ENCODE assay signal across 8 cellular contexts in the genomic region with DNA sequence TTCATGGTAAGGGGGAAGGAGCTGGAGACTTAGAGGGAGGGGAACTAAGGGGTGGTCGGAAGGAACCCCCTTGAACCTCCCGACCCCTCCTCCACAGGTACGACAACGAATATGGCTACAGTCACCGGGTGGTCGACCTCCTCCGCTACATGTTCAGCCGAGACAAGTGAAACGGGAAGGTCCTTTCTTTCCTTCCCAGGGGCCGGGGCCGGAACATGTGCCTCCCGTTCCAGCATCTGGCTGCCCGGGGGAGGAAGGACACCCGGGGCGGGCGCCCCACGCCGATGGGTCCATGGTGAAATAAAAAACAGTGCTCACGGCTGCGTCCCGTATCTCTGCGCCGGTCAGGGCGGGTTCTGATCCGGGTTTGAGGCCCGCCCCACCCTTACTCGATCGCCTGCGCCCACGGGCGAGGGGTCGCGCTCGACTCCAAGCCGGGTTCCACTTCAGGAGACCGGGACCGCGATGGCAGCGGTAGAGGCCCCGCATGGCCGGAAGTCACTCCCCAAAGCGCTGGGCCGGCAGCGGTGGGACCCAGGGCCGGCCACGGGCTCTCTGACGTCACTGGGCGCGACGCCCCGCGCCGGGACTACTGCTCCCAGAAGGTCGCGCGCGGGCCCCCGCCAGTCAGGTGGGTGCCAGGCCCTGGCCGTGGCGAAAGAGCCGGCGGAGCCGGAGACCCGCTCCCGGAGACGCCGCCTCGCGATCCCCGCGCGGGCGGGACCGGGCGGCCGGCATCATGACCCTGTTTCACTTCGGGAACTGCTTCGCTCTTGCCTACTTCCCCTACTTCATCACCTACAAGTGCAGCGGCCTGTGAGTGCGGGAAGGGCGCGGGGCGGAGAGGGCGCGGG. TPM values are rescaled to one million over a fixed set of nuclear protein-coding genes. Genes with fewer than 3 reads are reported as not detected.
A peak's percentile ranks its signal among the peaks of the same experiment; 100 is the strongest.
DNase-seq lines count a peak whose midpoint lies in the region; ATAC-seq and TF ChIP-seq lines count a peak whose summit lies in the region.

A gene with protein sequence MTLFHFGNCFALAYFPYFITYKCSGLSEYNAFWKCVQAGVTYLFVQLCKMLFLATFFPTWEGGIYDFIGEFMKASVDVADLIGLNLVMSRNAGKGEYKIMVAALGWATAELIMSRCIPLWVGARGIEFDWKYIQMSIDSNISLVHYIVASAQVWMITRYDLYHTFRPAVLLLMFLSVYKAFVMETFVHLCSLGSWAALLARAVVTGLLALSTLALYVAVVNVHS (plus strand): TSS at position 626 of the 854 bp plus-strand sequence. CDS start 114 bp downstream, at position 740.

- H3K9me3 Mint-ChIP-seq in activated CD8-positive, alpha-beta T cell treated with anti-CD3 and anti-CD28 coated beads for 36 hours, result no peaks in the 10 kb centered on the region

- H3K27ac ChIP-seq in BLaER1 (peak within 1 kb of the TSS; percentile 94), ectodermal cell (ENCODE audit: insufficient read depth, low read depth, low read length, poor library complexity, severe bottlenecking) (no peak within 1 kb of the TSS), lung (ENCODE audit: low read depth in 1 of 2, low read length in 1 of 2) (peak within 1 kb of the TSS; percentile 78 to 93)

- CTCF ChIA-PET in activated CD8-positive, alpha-beta T cell treated with anti-CD3 and anti-CD28 coated beads for 36 hours (lab: Charles Lee), result interaction anchor here (1.2 kb wide), 1 partner anchor 36 kb away, joined by 3 read pairs; no protein-coding TSS in a partner anchor

- H3K4me3 ChIP-seq in BLaER1 (peak within 1 kb of the TSS; percentile 96), ectodermal cell (ENCODE audit: insufficient read depth, low read depth, low read length) (peak within 1 kb of the TSS; percentile 73), lung (peak within 1 kb of the TSS; percentile 89)

- peak within 1 kb of the TSS; percentile 95 for H3K9ac ChIP-seq in BLaER1

- H3K27me3 ChIP-seq in BLaER1 (no peaks in the 10 kb centered on the region), ectodermal cell (ENCODE audit: control insufficient read depth, insufficient read depth, low read length, poor library complexity, severe bottlenecking) (no peaks in the 10 kb centered on the region), lung (ENCODE audit: control insufficient read depth, insufficient read depth) (no peaks in the 10 kb centered on the region)

- H3K27ac Mint-ChIP-seq in activated CD8-positive, alpha-beta T cell treated with anti-CD3 and anti-CD28 coated beads for 36 hours, result peak within 1 kb of the TSS; percentile 92

- ATAC-seq in GM19324 (IDR thresholded peaks at IDR 0.05; ENCODE audit: low FRiP score, unreplicated experiment) (peak; percentile 86), HG03565 (IDR thresholded peaks at IDR 0.05; ENCODE audit: unreplicated experiment) (peak; percentile 75), lung (ENCODE audit: insufficient read depth, low FRiP score) (peak; percentile 94)
- peak; percentile 79 for ATAC-seq in activated CD8-positive, alpha-beta T cell treated with anti-CD3 and anti-CD28 coated beads for 36 hours

- intact Hi-C loops in activated CD8-positive, alpha-beta T cell treated with anti-CD3 and anti-CD28 coated beads for 36 hours (cut with micrococcal nuclease), result no loop called here

- peaks cover 42% of the 10 kb centered on the region for H3K36me3 Mint-ChIP-seq in activated CD8-positive, alpha-beta T cell treated with anti-CD3 and anti-CD28 coated beads for 36 hours (ENCODE audit: low read depth)

- DNase-seq in NCI-H82 (lab: John Stamatoyannopoulos, UW), result peak; percentile 95
- DNase-seq in activated CD8-positive, alpha-beta T cell treated with anti-CD3 and anti-CD28 coated beads for 36 hours, result peak; percentile 92
- DNase-seq in lung (ENCODE audit: low spot score), result peak; percentile 91
- peak; percentile 57 to 88 (median 76) for DNase-seq in stimulated activated CD4-positive, alpha-beta T cell treated with anti-CD3 and anti-CD28 coated beads, TNF-alpha, amount 100 ng/mL, for 24 hours (ENCODE audit: low read depth in 3 of 3)

- TF ChIP-seq CTCF in activated CD8-positive, alpha-beta T cell treated with anti-CD3 and anti-CD28 coated beads for 36 hours (IDR thresholded peaks at IDR 0.05), result no peak
- no peak for TF ChIP-seq CTCF in lung (IDR thresholded peaks at IDR 0.05; ENCODE audit: control extremely low read depth, extremely low read depth)

- H3K27me3 Mint-ChIP-seq in activated CD8-positive, alpha-beta T cell treated with anti-CD3 and anti-CD28 coated beads for 36 hours, result no peaks in the 10 kb centered on the region

- H3K9me3 ChIP-seq in BLaER1, result no peaks in the 10 kb centered on the region
- no peaks in the 10 kb centered on the region for H3K9me3 ChIP-seq in ectodermal cell (ENCODE audit: control insufficient read depth, low read length)
- no peaks in the 10 kb centered on the region for H3K9me3 ChIP-seq in lung (ENCODE audit: control insufficient read depth in 2 of 2, insufficient read depth in 1 of 2, low read length in 1 of 2)

- WGBS in ectodermal cell, 2 experiments, result 0% methylated on average over 85 of the region's 85 CpGs
- 1% methylated on average over 38 to 85 of the region's 85 CpGs for WGBS in lung, 2 donors

- H3K4me1 ChIP-seq in BLaER1, result peaks cover 21% of the 10 kb centered on the region
- peaks cover 8% of the 10 kb centered on the region for H3K4me1 ChIP-seq in ectodermal cell (ENCODE audit: control insufficient read depth, insufficient read depth, low read length)
- H3K4me1 ChIP-seq in lung (ENCODE audit: control insufficient read depth in 2 of 2, insufficient read depth in 2 of 2, low read length in 2 of 2), result peaks cover 6 to 16% of the 10 kb centered on the region in 2 donors

- peaks cover 44% of the 10 kb centered on the region for H3K4me1 Mint-ChIP-seq in activated CD8-positive, alpha-beta T cell treated with anti-CD3 and anti-CD28 coated beads for 36 hours (ENCODE audit: low read depth)

- peak within 1 kb of the TSS; percentile 93 for H3K4me2 ChIP-seq in BLaER1

- peaks cover 61% of the 10 kb centered on the region for H3K36me3 ChIP-seq in BLaER1
- no peaks in the 10 kb centered on the region for H3K36me3 ChIP-seq in ectodermal cell (ENCODE audit: control insufficient read depth, insufficient read depth, low read length)
- peaks cover 0 to 4% of the 10 kb centered on the region in 2 donors for H3K36me3 ChIP-seq in lung (ENCODE audit: control insufficient read depth in 2 of 2, insufficient read depth in 2 of 2, low read length in 2 of 2)

- POLR2A ChIA-PET in activated CD8-positive, alpha-beta T cell treated with anti-CD3 and anti-CD28 coated beads for 36 hours (lab: Charles Lee), result interaction anchor here (2.1 kb wide), 1 partner anchor 11 kb away, joined by 7 read pairs; no protein-coding TSS in a partner anchor

- peak within 1 kb of the TSS; percentile 91 for H3K4me3 Mint-ChIP-seq in activated CD8-positive, alpha-beta T cell treated with anti-CD3 and anti-CD28 coated beads for 36 hours

- peaks cover 36% of the 10 kb centered on the region; the same call in 1 of the 2 replicates for H4K20me1 ChIP-seq in BLaER1

RNA-seq across cellular contexts. Expression of the gene that starts here (rescaled TPM):
- total RNA-seq in activated CD8-positive, alpha-beta T cell treated with anti-CD3 and anti-CD28 coated beads for 36 hours, result 10 to 100 TPM; 81.7 to 86.6 TPM
- polyA plus RNA-seq in ectodermal cell (2013, experiment 1 of 4), result 92.7 TPM
- polyA plus RNA-seq in ectodermal cell (2013, experiment 2 of 4), result 91.6 TPM
- 74.1 TPM for polyA plus RNA-seq in ectodermal cell (2013, experiment 3 of 4)
- polyA plus RNA-seq in ectodermal cell (2013, experiment 4 of 4), result 89.9 TPM
- 10 to 100 TPM; 39.0 to 98.8 TPM for total RNA-seq in lung
- polyA plus RNA-seq in lung, result 100 to 1,000 TPM; 150 to 167 TPM
